Comparison of ENCODE assay signal across 13 cellular contexts in genomic region chr7:101402081-101402779, GRCh38. TPM values are rescaled to one million over a fixed set of nuclear protein-coding genes. Genes with fewer than 3 reads are reported as not detected.
DNase-seq lines count a peak whose midpoint lies in the region; ATAC-seq and TF ChIP-seq lines count a peak whose summit lies in the region.
"Had no signal": no experiment of that assay in that cellular context is flagged by ENCODE, and none has a peak within 500 bp of the region (broad histone marks: within the 10 kb centered on the region; RNA-seq: fewer than 3 reads in every experiment).

No MANE protein-coding gene starts in this region.

- H3K27ac ChIP-seq in C4-2B (peak overlapping the region; percentile 8; the same call in 1 of the 2 replicates), mesodermal cell (ENCODE audit: low read depth, low read length, severe bottlenecking) (peak overlapping the region; percentile 85)

- no peaks in the 10 kb centered on the region for H3K36me3 ChIP-seq in MG63
- peaks cover 10% of the 10 kb centered on the region for H3K36me3 ChIP-seq in mesodermal cell (ENCODE audit: control insufficient read depth, insufficient read depth, low read length)

- DNase-seq in MG63 (peak; percentile 60), choroid plexus epithelial cell (ENCODE audit: low read depth) (peak; percentile 22), NOMO-1 treated with dmso at 0.1 percent for 144 hours (lab: John Stamatoyannopoulos, UW; ENCODE audit: unreplicated experiment) (no peak)
- DNase-seq in activated naive CD4-positive, alpha-beta T cell treated with anti-CD3 and anti-CD28 coated beads, Interleukin-2, amount 10 ng/mL, durations not matched to agents 7 days and 5 days: no peak
- DNase-seq: activated T-cell treated with anti-CD3 and anti-CD28 coated beads for 4 hours, Calu3, cortex of kidney, NCI-H1436 had no signal

- H3K4me3 Mint-ChIP-seq in activated naive CD4-positive, alpha-beta T cell treated with anti-CD3 and anti-CD28 coated beads, Interleukin-2, amount 10 ng/mL, durations not matched to agents 7 days and 5 days: no peak overlapping the region
- H3K4me3 Mint-ChIP-seq: memory B cell had no signal

- no peaks in the 10 kb centered on the region for H3K9me3 Mint-ChIP-seq in activated naive CD4-positive, alpha-beta T cell treated with anti-CD3 and anti-CD28 coated beads, Interleukin-2, amount 10 ng/mL, durations not matched to agents 7 days and 5 days
- H3K9me3 Mint-ChIP-seq: memory B cell had no signal

- peaks cover 24% of the 10 kb centered on the region for H3K4me1 ChIP-seq in mesodermal cell (ENCODE audit: control insufficient read depth, insufficient read depth, low read length, poor library complexity, severe bottlenecking)

- H3K4me3 ChIP-seq in MG63: no peak overlapping the region
- H3K4me3 ChIP-seq in choroid plexus epithelial cell (ENCODE audit: low read depth, low read length): no peak overlapping the region
- H3K4me3 ChIP-seq in mesodermal cell (ENCODE audit: extremely low read depth, insufficient read depth, low read length, poor library complexity, severe bottlenecking): no peak overlapping the region

- H3K27me3 Mint-ChIP-seq in activated naive CD4-positive, alpha-beta T cell treated with anti-CD3 and anti-CD28 coated beads, Interleukin-2, amount 10 ng/mL, durations not matched to agents 7 days and 5 days: peaks cover 38% of the 10 kb centered on the region

- H3K9me3 ChIP-seq in MG63: no peaks in the 10 kb centered on the region
- H3K9me3 ChIP-seq in mesodermal cell (ENCODE audit: control insufficient read depth, low read length): peaks cover 5% of the 10 kb centered on the region

- no peaks in the 10 kb centered on the region for H3K27me3 ChIP-seq in MG63

- H3K27ac Mint-ChIP-seq in activated naive CD4-positive, alpha-beta T cell treated with anti-CD3 and anti-CD28 coated beads, Interleukin-2, amount 10 ng/mL, durations not matched to agents 7 days and 5 days: no peak overlapping the region
- H3K27ac Mint-ChIP-seq: memory B cell had no signal

- 4 to 8% methylated on average over 2 to 4 of the region's 12 CpGs for WGBS in mesodermal cell (ENCODE audit: insufficient coverage in 2 of 2), 2 experiments

- no peak for ATAC-seq in GM21447 (IDR thresholded peaks at IDR 0.05; ENCODE audit: unreplicated experiment)
- ATAC-seq in GM18907 (IDR thresholded peaks at IDR 0.05; ENCODE audit: unreplicated experiment): no peak

- no peaks in the 10 kb centered on the region for H3K4me1 Mint-ChIP-seq in activated naive CD4-positive, alpha-beta T cell treated with anti-CD3 and anti-CD28 coated beads, Interleukin-2, amount 10 ng/mL, durations not matched to agents 7 days and 5 days

- H3K36me3 Mint-ChIP-seq in activated naive CD4-positive, alpha-beta T cell treated with anti-CD3 and anti-CD28 coated beads, Interleukin-2, amount 10 ng/mL, durations not matched to agents 7 days and 5 days: no peaks in the 10 kb centered on the region

- TF ChIP-seq CTCF in C4-2B (conservative IDR thresholded peaks at IDR 0.05) (no peak), choroid plexus epithelial cell (conservative IDR thresholded peaks at IDR 0.05; ENCODE audit: low read depth, low read length) (no peak)

- CTCF ChIA-PET in activated naive CD4-positive, alpha-beta T cell treated with anti-CD3 and anti-CD28 coated beads, Interleukin-2, amount 10 ng/mL, durations not matched to agents 7 days and 5 days (lab: Charles Lee): no interaction called here

RNA-seq across cellular contexts. Expression of gene COL26A1, which starts 39.6 kb away (rescaled TPM):
- 1.2 TPM in 1 of 2 replicates, not detected in the other for total RNA-seq in MG63 (2014; rRNA removed; shearing (Covaris generic); ENCODE audit: low replicate concordance)
- 57.4 TPM for polyA plus RNA-seq in mesodermal cell (2013, experiment 1 of 2)
- polyA plus RNA-seq in mesodermal cell (2013, experiment 2 of 2): 42.9 TPM
- total RNA-seq: Calu3 had no signal

Comparison
In these comparisons a context has a peak if more than half of its experiments do, and no peak if none do; other contexts are left out.
1. DNase-seq: peak in MG63 (single experiment) and choroid plexus epithelial cell (single experiment); none in NOMO-1 treated with dmso at 0.1 percent for 144 hours (single experiment) and activated naive CD4-positive, alpha-beta T cell treated with anti-CD3 and anti-CD28 coated beads, Interleukin-2, amount 10 ng/mL, durations not matched to agents 7 days and 5 days (single experiment).